3 cellular contexts compared by ENCODE assay signal in genomic region chr14:25290154-25290553, GRCh38.
A peak's percentile ranks its signal among the peaks of the same experiment; 100 is the strongest.
DNase-seq lines count a peak whose midpoint lies in the region; ATAC-seq, FAIRE-seq and TF ChIP-seq lines count a peak whose summit lies in the region.
"Not testable (repeated sequence)": the region's sequence is repeated elsewhere in the genome, so short reads cannot be mapped to it uniquely, and the experiment has no call there.

No MANE protein-coding gene starts in this region.

- H4K20me1 ChIP-seq in HepG2 (ENCODE audit: insufficient read depth, low read length): not testable (repeated sequence)

- not testable (repeated sequence) for TF ChIP-seq CTCF in A673 (conservative IDR thresholded peaks at IDR 0.05; ENCODE audit: low read depth, low read length); HepG2 (CRISPR knock-in tag; IDR thresholded peaks at IDR 0.05)

- not testable (repeated sequence) for H2AFZ ChIP-seq in HepG2 (ENCODE audit: low read length)

- peak; percentile 76 for DNase-seq in A673 (ENCODE audit: low spot score)
- DNase-seq in SK-N-MC (ENCODE audit: low read depth, low spot score); HepG2 (ENCODE audit: low spot score): not testable (repeated sequence)

- WGBS in HepG2 (ENCODE audit: low lambda C conversion rate): 2% methylated on average over 1 of the region's 1 CpG

- in situ Hi-C loops in HepG2 (cut with HindIII; ENCODE audit: extremely low pct_ligation_motif_present, low pct_unique_long_range_greater_than_20kb): not testable (repeated sequence)

- not testable (repeated sequence) for H3K4me2 ChIP-seq in HepG2 (ENCODE audit: low read depth, low read length)

- not testable (repeated sequence) for TF ChIP-seq RAD21 in HepG2 (CRISPR knock-in tag; IDR thresholded peaks at IDR 0.05)

- not testable (repeated sequence) for BruUV-seq in A673 (replicated peaks; lab: Mats Ljungman, UMichigan); HepG2 (replicated peaks; lab: Mats Ljungman, UMichigan)

- TF ChIP-seq POLR2A in HepG2 (IDR thresholded peaks at IDR 0.05; ENCODE audit: insufficient read depth in 1 of 2, low read depth in 2 of 2, low read length in 2 of 2): not testable (repeated sequence)

- H3K36me3 ChIP-seq in A673 (ENCODE audit: insufficient read depth, low read length, poor library complexity, severe bottlenecking); SK-N-MC (ENCODE audit: insufficient read depth, low read length); HepG2 (replicated peaks in 1 of 2; ENCODE audit: control insufficient read depth in 1 of 2, insufficient read depth in 2 of 2, low read length in 2 of 2): not testable (repeated sequence)

- not testable (repeated sequence) for FAIRE-seq in HepG2 (lab: Jason Lieb, UNC)

- not testable (repeated sequence) for H3K4me1 ChIP-seq in A673 (ENCODE audit: insufficient read depth, low read length, poor library complexity, severe bottlenecking); HepG2 (ENCODE audit: insufficient read depth, low read length)

- H3K79me2 ChIP-seq in HepG2 (ENCODE audit: insufficient read depth, low read length): not testable (repeated sequence)

- CTCF ChIA-PET in A673 (lab: Charles Lee); HepG2 (lab: Yijun Ruan, JAX; ENCODE audit: low intra/inter-chr PET ratio, low total read pairs): not testable (repeated sequence)

- intact Hi-C loops in A673 (cut with micrococcal nuclease; ENCODE audit: unreplicated experiment): loop anchor here (1.0 kb wide), 1 partner anchor 105 kb away; no protein-coding TSS in a partner anchor
- intact Hi-C loops in HepG2 (cut with micrococcal nuclease; ENCODE audit: unreplicated experiment): not testable (repeated sequence)

- not testable (repeated sequence) for H3K4me3 ChIP-seq in A673 (ENCODE audit: low read depth, low read length, poor library complexity, severe bottlenecking); SK-N-MC; HepG2 (replicated peaks in 1 of 3; ENCODE audit: insufficient read depth in 1 of 3, low read depth in 2 of 3, low read length in 3 of 3)

- not testable (repeated sequence) for H3K9ac ChIP-seq in SK-N-MC (ENCODE audit: insufficient read length); HepG2 (ENCODE audit: insufficient read depth, low read depth, low read length)

- not testable (repeated sequence) for H3K27me3 ChIP-seq in A673 (replicated peaks; ENCODE audit: insufficient read depth, low read depth, low read length, poor library complexity); HepG2 (ENCODE audit: control insufficient read depth in 1 of 2, insufficient read depth in 2 of 2, low read length in 2 of 2)

- ATAC-seq in HepG2: not testable (repeated sequence)

- H3K9me3 ChIP-seq in A673 (ENCODE audit: low read depth, low read length, poor library complexity, severe bottlenecking); SK-N-MC (ENCODE audit: low read depth, low read length): not testable (repeated sequence)
- H3K9me3 ChIP-seq in HepG2 (ENCODE audit: low read length): peaks cover 51% of the 10 kb centered on the region

- H3K27ac ChIP-seq in A673 (ENCODE audit: low read depth, low read length, poor library complexity, severe bottlenecking) (peak overlapping the region; percentile 85), SK-N-MC (peak overlapping the region; percentile 93)
- H3K27ac ChIP-seq in HepG2 (ENCODE audit: extremely low read length, insufficient read depth, low read length): not testable (repeated sequence)

- POLR2A ChIA-PET in A673 (lab: Charles Lee; ENCODE audit: low non-redundant PET); HepG2 (lab: Yijun Ruan, JAX): not testable (repeated sequence)

- not testable (repeated sequence) for TF ChIP-seq EP300 in HepG2 (IDR thresholded peaks at IDR 0.05; ENCODE audit: low read depth in 2 of 2, low read length in 2 of 2); HepG2 (CRISPR knock-in tag; IDR thresholded peaks at IDR 0.05; ENCODE audit: borderline replicate concordance)

TF ChIP-seq in HepG2, 621 proteins besides CTCF, POLR2A, EP300 and RAD21:
- TF ChIP-seq HNRNPK (IDR thresholded peaks at IDR 0.05; ENCODE audit: low read depth, low read length, poor library complexity, severe bottlenecking) (peak; percentile 93), ATF7 (IDR thresholded peaks at IDR 0.05) (peak; percentile 41; the same call in 1 of the 2 replicates), PCBP1 (IDR thresholded peaks at IDR 0.05; ENCODE audit: borderline replicate concordance, low read depth, low read length) (0 out of 2 replicates have a peak, but pooled peaks have one; percentile 80)
- not testable (repeated sequence) for TF ChIP-seq ATF7 (CRISPR knock-in tag; IDR thresholded peaks at IDR 0.05)
